In the genomic region with DNA sequence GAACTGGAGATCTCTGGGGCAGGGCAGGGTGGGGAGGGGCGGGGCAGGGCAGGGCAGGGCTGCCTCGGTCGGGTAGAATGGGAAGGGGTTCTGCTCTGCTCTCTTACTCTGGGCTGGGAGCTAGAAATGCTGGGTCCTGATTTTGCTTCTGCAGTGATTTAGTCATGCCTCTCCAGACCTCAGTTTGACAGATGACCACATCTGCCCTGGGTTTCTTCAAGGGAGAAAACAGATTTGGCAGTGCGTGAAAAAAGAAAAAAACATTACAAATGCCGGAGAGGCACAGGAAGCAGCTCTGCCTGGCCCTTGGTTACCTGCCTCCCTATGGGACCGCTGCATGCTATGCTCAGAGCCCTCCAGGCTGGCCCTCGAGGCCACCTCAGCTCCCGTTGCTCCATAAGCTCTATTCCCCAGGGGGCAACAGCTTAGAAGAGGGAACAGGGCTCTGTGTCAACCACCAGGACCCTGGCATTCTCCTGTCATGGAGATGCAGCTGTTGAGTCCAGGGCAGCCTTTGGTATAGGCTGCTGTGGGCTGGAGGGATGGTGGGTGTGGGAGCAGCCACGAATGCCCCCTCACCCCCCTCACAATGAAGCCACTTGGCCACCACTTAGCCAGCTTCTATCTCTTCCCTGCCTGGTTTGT, we compare ENCODE assay signal across 27 cellular contexts. TPM values are rescaled to one million over a fixed set of nuclear protein-coding genes. Genes with fewer than 3 reads are reported as not detected.
DNase-seq lines count a peak whose midpoint lies in the region; TF ChIP-seq lines count a peak whose summit lies in the region.
"Had no signal": no experiment of that assay in that cellular context is flagged by ENCODE, and none has a peak within 500 bp of the region (broad histone marks: within the 10 kb centered on the region; RNA-seq: fewer than 3 reads in every experiment).

No MANE protein-coding gene starts in this region.

- H3K9me3 ChIP-seq in uterus = no peaks in the 10 kb centered on the region
- H3K9me3 ChIP-seq in testis = no peaks in the 10 kb centered on the region
- H3K9me3 ChIP-seq: adrenal gland, esophagus muscularis mucosa, right atrium auricular region, SJSA1, thoracic aorta had no signal

- H3K27me3 Mint-ChIP-seq in osteocyte (ENCODE audit: unreplicated experiment) = no peaks in the 10 kb centered on the region
- H3K27me3 Mint-ChIP-seq: activated CD4-positive, alpha-beta T cell treated with anti-CD3 and anti-CD28 coated beads for 36 hours; activated naive CD4-positive, alpha-beta T cell treated with anti-CD3 and anti-CD28 coated beads, Interleukin-2, amount 10 ng/mL, durations not matched to agents 7 days and 5 days had no signal

- H3K27ac ChIP-seq in uterus (no peak overlapping the region), testis (no peak overlapping the region)
- H3K27ac ChIP-seq: adrenal gland, C4-2B, esophagus muscularis mucosa, right atrium auricular region, SJSA1, thoracic aorta had no signal

- peaks cover 58% of the 10 kb centered on the region for H3K36me3 Mint-ChIP-seq in osteocyte (ENCODE audit: unreplicated experiment)
- H3K36me3 Mint-ChIP-seq: activated naive CD4-positive, alpha-beta T cell treated with anti-CD3 and anti-CD28 coated beads, Interleukin-2, amount 10 ng/mL, durations not matched to agents 7 days and 5 days had no signal

- H3K4me3 Mint-ChIP-seq in osteocyte (ENCODE audit: unreplicated experiment) = no peak overlapping the region
- H3K4me3 Mint-ChIP-seq: activated CD4-positive, alpha-beta T cell treated with anti-CD3 and anti-CD28 coated beads for 36 hours; activated CD8-positive, alpha-beta T cell treated with anti-CD3 and anti-CD28 coated beads for 36 hours; activated naive CD4-positive, alpha-beta T cell treated with anti-CD3 and anti-CD28 coated beads, Interleukin-2, amount 10 ng/mL, durations not matched to agents 7 days and 5 days; stimulated activated naive CD8-positive, alpha-beta T cell treated with anti-CD3 and anti-CD28 coated beads, Interleukin-15, Interleukin-2, amounts not matched to agents 100 ng/mL and 50 ng/mL, for 24 hours had no signal

- H3K4me1 Mint-ChIP-seq in osteocyte (ENCODE audit: unreplicated experiment) = peaks cover 8% of the 10 kb centered on the region
- H3K4me1 Mint-ChIP-seq: activated CD4-positive, alpha-beta T cell treated with anti-CD3 and anti-CD28 coated beads for 36 hours; activated naive CD4-positive, alpha-beta T cell treated with anti-CD3 and anti-CD28 coated beads, Interleukin-2, amount 10 ng/mL, durations not matched to agents 7 days and 5 days had no signal

- H3K36me3 ChIP-seq in uterus = no peaks in the 10 kb centered on the region
- H3K36me3 ChIP-seq in testis (ENCODE audit: low read depth, missing control alignments) = no peaks in the 10 kb centered on the region

- intact Hi-C loops in uterus (cut with DNase I; ENCODE audit: low total_unique reads) (no loop called here), testis (cut with DNase I; ENCODE audit: low total_unique reads) (no loop called here)

- TF ChIP-seq POLR2A in NB4 (IDR thresholded peaks at IDR 0.05; ENCODE audit: extremely low read depth, insufficient read length) (no peak), uterus (IDR thresholded peaks at IDR 0.05) (no peak), testis (IDR thresholded peaks at IDR 0.05) (no peak)

- no peaks in the 10 kb centered on the region for H3K9me3 Mint-ChIP-seq in osteocyte (ENCODE audit: unreplicated experiment)
- H3K9me3 Mint-ChIP-seq: activated CD8-positive, alpha-beta T cell treated with anti-CD3 and anti-CD28 coated beads for 36 hours; activated naive CD4-positive, alpha-beta T cell treated with anti-CD3 and anti-CD28 coated beads, Interleukin-2, amount 10 ng/mL, durations not matched to agents 7 days and 5 days; stimulated activated naive CD8-positive, alpha-beta T cell treated with anti-CD3 and anti-CD28 coated beads, Interleukin-15, Interleukin-2, amounts not matched to agents 100 ng/mL and 50 ng/mL, for 24 hours had no signal

- peak overlapping the region; percentile 15 for H3K27ac Mint-ChIP-seq in osteocyte (ENCODE audit: unreplicated experiment)
- H3K27ac Mint-ChIP-seq: activated CD4-positive, alpha-beta T cell treated with anti-CD3 and anti-CD28 coated beads for 36 hours; activated CD8-positive, alpha-beta T cell treated with anti-CD3 and anti-CD28 coated beads for 36 hours; activated naive CD4-positive, alpha-beta T cell treated with anti-CD3 and anti-CD28 coated beads, Interleukin-2, amount 10 ng/mL, durations not matched to agents 7 days and 5 days; stimulated activated naive CD8-positive, alpha-beta T cell treated with anti-CD3 and anti-CD28 coated beads, Interleukin-15, Interleukin-2, amounts not matched to agents 100 ng/mL and 50 ng/mL, for 24 hours had no signal

- H3K4me1 ChIP-seq in uterus (no peaks in the 10 kb centered on the region), testis (peaks cover 6% of the 10 kb centered on the region)
- H3K4me1 ChIP-seq: adrenal gland, right atrium auricular region, SJSA1 had no signal

- DNase-seq in COR-L47 (lab: John Stamatoyannopoulos, UW) (peak; percentile 38), NB4 (ENCODE audit: low read depth) (peak; percentile 15), NCI-H345 treated with DMSO at 0.1 percent for 48 hours (lab: John Stamatoyannopoulos, UW; ENCODE audit: unreplicated experiment) (peak; percentile 24), osteocyte (ENCODE audit: extremely low spot score, unreplicated experiment) (no peak), SHP77 (lab: John Stamatoyannopoulos, UW) (no peak), uterus (no peak), testis (no peak)
- DNase-seq: activated CD4-positive, alpha-beta T cell treated with anti-CD3 and anti-CD28 coated beads for 36 hours; activated CD8-positive, alpha-beta memory T cell treated with anti-CD3 and anti-CD28 coated beads, Interleukin-2, amount 50 U/mL, for 48 hours; activated CD8-positive, alpha-beta T cell treated with anti-CD3 and anti-CD28 coated beads for 36 hours; activated naive CD4-positive, alpha-beta T cell treated with anti-CD3 and anti-CD28 coated beads, Interleukin-2, amount 10 ng/mL, durations not matched to agents 7 days and 5 days; adrenal gland; EL; foreskin fibroblast; GOT3; head of caudate nucleus; islet precursor cell; NCI-H526 treated with DMSO at 0.1 percent for 48 hours; stimulated activated CD4-positive, alpha-beta T cell treated with anti-CD3 and anti-CD28 coated beads, Interleukin-2, amount 100 ng/mL, for 24 hours; stimulated activated CD8-positive, alpha-beta memory T cell treated with anti-CD3 and anti-CD28 coated beads, Interleukin-4, amount 100 ng/mL, for 48 hours; T-helper 9 cell had no signal

- 82 to 90% methylated on average over 9 of the region's 9 CpGs for WGBS in testis, 2 donors

- H3K27me3 ChIP-seq in uterus (no peaks in the 10 kb centered on the region), testis (no peaks in the 10 kb centered on the region)
- H3K27me3 ChIP-seq: adrenal gland, esophagus muscularis mucosa, right atrium auricular region, SJSA1 had no signal

- TF ChIP-seq CTCF in NB4 (IDR thresholded peaks at IDR 0.05; ENCODE audit: low read depth, low read length) (no peak), osteocyte (IDR thresholded peaks at IDR 0.05) (no peak), uterus (IDR thresholded peaks at IDR 0.05) (no peak), testis (IDR thresholded peaks at IDR 0.05) (no peak)

- H3K4me3 ChIP-seq in NB4 (ENCODE audit: low read depth, low read length) = no peak overlapping the region
- no peak overlapping the region for H3K4me3 ChIP-seq in uterus
- H3K4me3 ChIP-seq in testis = no peak overlapping the region
- H3K4me3 ChIP-seq: adrenal gland, esophagus muscularis mucosa, right atrium auricular region, SJSA1, thoracic aorta had no signal

RNA-seq across cellular contexts. Expression of a gene that starts 53.2 kb away (rescaled TPM):
- total RNA-seq in osteocyte (47.5 and 48.0 TPM in 2 replicates), uterus (100 to 1,000 TPM in 1 of 4 donors, 10 to 100 TPM in 2, 1 to 10 TPM in 1; 6.1 to 108 (median 32.2) TPM), testis (10 to 100 TPM; 41.2 to 51.8 TPM)
- 53.9 TPM for polyA plus RNA-seq in testis (ENCODE audit: insufficient read depth, low read depth, low replicate concordance)

Comparison
In these comparisons a context has a peak if more than half of its experiments do, and no peak if none do; other contexts are left out.
1. DNase-seq: peak in COR-L47 (single experiment), NB4 (single experiment) and NCI-H345 treated with DMSO at 0.1 percent for 48 hours (single experiment); none in osteocyte (single experiment), SHP77 (0 of 2), uterus (0 of 2) and testis (single experiment).